8 cellular contexts compared by ENCODE assay signal in the genomic region with DNA sequence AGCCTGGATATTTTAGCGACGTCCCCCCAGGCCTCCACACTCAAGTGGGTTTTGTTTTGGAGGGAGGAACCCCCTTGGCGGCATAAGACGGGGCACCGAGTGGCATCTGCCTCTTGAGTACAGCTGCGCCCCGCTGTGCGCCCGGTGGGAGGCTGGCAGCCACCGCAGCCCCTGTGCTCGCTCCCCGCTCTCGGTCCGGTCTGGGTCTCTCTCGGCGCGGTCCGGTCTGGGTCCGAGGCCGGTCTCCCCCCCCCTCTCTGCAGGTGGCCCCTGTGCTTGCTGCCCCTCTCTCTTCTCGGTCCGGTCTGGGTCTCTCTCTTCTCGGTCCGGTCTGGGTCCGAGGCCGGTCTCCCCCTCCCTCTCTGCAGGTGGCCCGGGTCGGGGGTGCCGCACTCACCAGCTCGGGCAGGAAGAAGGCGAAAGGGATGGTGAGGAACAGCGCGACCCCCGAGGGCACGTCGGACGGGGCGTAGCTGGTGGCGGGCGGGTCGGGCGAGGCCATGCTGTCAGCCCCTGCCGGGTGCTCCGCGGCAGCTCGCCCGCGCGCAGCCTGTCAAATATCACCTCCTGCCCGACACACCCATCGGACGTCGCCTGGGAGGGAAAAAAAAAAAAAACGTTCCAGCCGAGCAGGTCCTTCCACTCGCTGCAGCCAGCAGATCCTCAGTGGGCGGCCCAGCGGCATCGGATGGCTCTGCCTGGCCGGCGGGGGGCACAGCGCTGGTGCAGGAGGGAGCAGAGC. TPM values are rescaled to one million over a fixed set of nuclear protein-coding genes. Genes with fewer than 3 reads are reported as not detected.
DNase-seq lines count a peak whose midpoint lies in the region; ATAC-seq and TF ChIP-seq lines count a peak whose summit lies in the region.

MALL (minus strand) TSS at position 532 of the 742 bp plus-strand sequence; CDS start at position 502, 30 bp downstream.

- H3K27ac Mint-ChIP-seq in nephron progenitor cell = peak within 1 kb of the TSS; percentile 12

- peak within 1 kb of the TSS; percentile 80 for H3K4me3 Mint-ChIP-seq in nephron progenitor cell

- peaks cover 84% of the 10 kb centered on the region for H3K27me3 Mint-ChIP-seq in nephron progenitor cell (ENCODE audit: low read depth, poor library complexity)

- H3K9me3 Mint-ChIP-seq in nephron progenitor cell = peaks cover 24% of the 10 kb centered on the region

- ATAC-seq in esophagus mucosa = peak; percentile 80
- ATAC-seq in HG03378 (IDR thresholded peaks at IDR 0.05; ENCODE audit: unreplicated experiment) = no peak

- TF ChIP-seq CTCF in AG09309 (IDR thresholded peaks at IDR 0.05; ENCODE audit: control insufficient read depth, insufficient read depth, low read depth, low read length, missing control alignments) (no peak), nephron progenitor cell (IDR thresholded peaks at IDR 0.05) (no peak)

- H3K4me3 ChIP-seq in AG09309 (ENCODE audit: control insufficient read depth, low read depth, low read length) = peak within 1 kb of the TSS; percentile 52

- H3K4me1 Mint-ChIP-seq in nephron progenitor cell = peaks cover 32% of the 10 kb centered on the region

- no peak for DNase-seq in AG09309 (ENCODE audit: low read depth)
- DNase-seq in NCI-H345 (lab: John Stamatoyannopoulos, UW) = peak; percentile 75
- peak; percentile 54 for DNase-seq in nephron progenitor cell
- DNase-seq in hypothalamus (lab: John Stamatoyannopoulos, UW) = no peak
- no peak for DNase-seq in HCEC 1CT
- no peak for DNase-seq in NAMALWA (ENCODE audit: low spot score)

- no peaks in the 10 kb centered on the region for H3K36me3 Mint-ChIP-seq in nephron progenitor cell (ENCODE audit: low read depth)

RNA-seq across cellular contexts. Expression of gene MALL, which starts in this region (rescaled TPM):
- total RNA-seq in esophagus mucosa = 248 TPM

Comparison
In these comparisons a context has a peak if more than half of its experiments do, and no peak if none do; other contexts are left out.
1. DNase-seq: peak in NCI-H345 (single experiment) and nephron progenitor cell (single experiment); none in AG09309 (single experiment), hypothalamus (0 of 51), HCEC 1CT (single experiment) and NAMALWA (single experiment).